10 cellular contexts compared by ENCODE assay signal in genomic region chr13:114112826-114113322, GRCh38. TPM values are rescaled to one million over a fixed set of nuclear protein-coding genes. Genes with fewer than 3 reads are reported as not detected.
DNase-seq lines count a peak whose midpoint lies in the region; ATAC-seq, FAIRE-seq and TF ChIP-seq lines count a peak whose summit lies in the region.
"Had no signal": no experiment of that assay in that cellular context is flagged by ENCODE, and none has a peak within 500 bp of the region (broad histone marks: within the 10 kb centered on the region; RNA-seq: fewer than 3 reads in every experiment).

No MANE protein-coding gene starts in this region.

- no peak for TF ChIP-seq CTCF in NB4 (IDR thresholded peaks at IDR 0.05; ENCODE audit: low read depth, low read length)
- TF ChIP-seq CTCF in nephron (IDR thresholded peaks at IDR 0.05; ENCODE audit: unreplicated experiment in 3 of 3): peak in 2 of 3 experiments; percentile 9 to 14

- intact Hi-C loops in dendritic cell treated with granulocyte-macrophage colony-stimulating factor and Interleukin-4, amounts not matched to agents 40 ng/mL and 50 ng/mL, for 4 days (cut with micrococcal nuclease): no loop called here

- FAIRE-seq in urothelium cell line (lab: Jason Lieb, UNC): no peak

- DNase-seq in CD4-positive, CD25-positive, alpha-beta regulatory T cell: no peak
- DNase-seq in NB4 (ENCODE audit: low read depth): peak; percentile 42
- DNase-seq in urothelium cell line (ENCODE audit: low spot score): no peak
- no peak for DNase-seq in GOT3 (lab: John Stamatoyannopoulos, UW)
- no peak for DNase-seq in activated gamma-delta T cell treated with Interleukin-2 at 50 U/mL for 16 hours
- DNase-seq: DMS 273 treated with DMSO at 0.1 percent for 48 hours, NCI-H2227 treated with DMSO at 0.1 percent for 48 hours had no signal

- peaks cover 17 to 86% (median 47%) of the 10 kb centered on the region in 4 donors for H3K4me1 Mint-ChIP-seq in CD4-positive, CD25-positive, alpha-beta regulatory T cell
- peaks cover 70% of the 10 kb centered on the region for H3K4me1 Mint-ChIP-seq in dendritic cell treated with granulocyte-macrophage colony-stimulating factor and Interleukin-4, amounts not matched to agents 40 ng/mL and 50 ng/mL, for 4 days (ENCODE audit: low read depth)
- peaks cover 57% of the 10 kb centered on the region for H3K4me1 Mint-ChIP-seq in nephron

- peaks cover 77% of the 10 kb centered on the region for H3K4me1 ChIP-seq in CD4-positive, CD25-positive, alpha-beta regulatory T cell (ENCODE audit: control insufficient read depth, insufficient read depth, low read length, poor library complexity, severe bottlenecking)

- no peaks in the 10 kb centered on the region for H3K9me3 ChIP-seq in CD4-positive, CD25-positive, alpha-beta regulatory T cell (ENCODE audit: control insufficient read depth in 2 of 2, low read length in 2 of 2)

- peak overlapping the region; percentile 52 to 87 (median 71) for H3K4me3 Mint-ChIP-seq in CD4-positive, CD25-positive, alpha-beta regulatory T cell
- no peak overlapping the region for H3K4me3 Mint-ChIP-seq in dendritic cell treated with granulocyte-macrophage colony-stimulating factor and Interleukin-4, amounts not matched to agents 40 ng/mL and 50 ng/mL, for 4 days
- H3K4me3 Mint-ChIP-seq in nephron: peak overlapping the region in 1 of 3 experiments; percentile 52

- peak overlapping the region; percentile 60 for H3K27ac ChIP-seq in CD4-positive, CD25-positive, alpha-beta regulatory T cell (ENCODE audit: insufficient read depth, low read length, poor library complexity, severe bottlenecking)

- peaks cover 22% of the 10 kb centered on the region for H3K36me3 Mint-ChIP-seq in CD4-positive, CD25-positive, alpha-beta regulatory T cell
- peaks cover 43% of the 10 kb centered on the region for H3K36me3 Mint-ChIP-seq in dendritic cell treated with granulocyte-macrophage colony-stimulating factor and Interleukin-4, amounts not matched to agents 40 ng/mL and 50 ng/mL, for 4 days (ENCODE audit: low read depth)
- H3K36me3 Mint-ChIP-seq in nephron (ENCODE audit: low read depth): no peaks in the 10 kb centered on the region

- H3K36me3 ChIP-seq in CD4-positive, CD25-positive, alpha-beta regulatory T cell (ENCODE audit: control insufficient read depth, insufficient read depth, low read length): peaks cover 48% of the 10 kb centered on the region

- H3K9me3 Mint-ChIP-seq in CD4-positive, CD25-positive, alpha-beta regulatory T cell: peaks cover 0 to 7% (median 0%) of the 10 kb centered on the region in 7 donors
- no peaks in the 10 kb centered on the region for H3K9me3 Mint-ChIP-seq in dendritic cell treated with granulocyte-macrophage colony-stimulating factor and Interleukin-4, amounts not matched to agents 40 ng/mL and 50 ng/mL, for 4 days
- H3K9me3 Mint-ChIP-seq in nephron: no peaks in the 10 kb centered on the region

- no peak for TF ChIP-seq POLR2A in NB4 (IDR thresholded peaks at IDR 0.05; ENCODE audit: extremely low read depth, insufficient read length)

- peak overlapping the region; percentile 62 to 98 (median 75) for H3K27ac Mint-ChIP-seq in CD4-positive, CD25-positive, alpha-beta regulatory T cell
- H3K27ac Mint-ChIP-seq in dendritic cell treated with granulocyte-macrophage colony-stimulating factor and Interleukin-4, amounts not matched to agents 40 ng/mL and 50 ng/mL, for 4 days: peak overlapping the region; percentile 17
- H3K27ac Mint-ChIP-seq in nephron: peak overlapping the region; percentile 83 to 87 (median 87)

- H3K4me3 ChIP-seq in CD4-positive, CD25-positive, alpha-beta regulatory T cell (ENCODE audit: low read depth, low read length): no peak overlapping the region
- H3K4me3 ChIP-seq in NB4 (ENCODE audit: low read depth, low read length): no peak overlapping the region

- no peaks in the 10 kb centered on the region for H3K27me3 ChIP-seq in CD4-positive, CD25-positive, alpha-beta regulatory T cell (ENCODE audit: control insufficient read depth, insufficient read depth, low read length)

- H3K27me3 Mint-ChIP-seq in CD4-positive, CD25-positive, alpha-beta regulatory T cell: peaks cover 6% of the 10 kb centered on the region
- no peaks in the 10 kb centered on the region for H3K27me3 Mint-ChIP-seq in dendritic cell treated with granulocyte-macrophage colony-stimulating factor and Interleukin-4, amounts not matched to agents 40 ng/mL and 50 ng/mL, for 4 days
- H3K27me3 Mint-ChIP-seq in nephron (ENCODE audit: low read depth): peaks cover 3% of the 10 kb centered on the region

- no peak for ATAC-seq in CD4-positive, CD25-positive, alpha-beta regulatory T cell (ENCODE audit: low read depth in 2 of 2)
- no peak for ATAC-seq in GM19023 (IDR thresholded peaks at IDR 0.05; ENCODE audit: unreplicated experiment)

RNA-seq across cellular contexts. Expression of gene RASA3, which starts 19.5 kb away (rescaled TPM):
- total RNA-seq in CD4-positive, CD25-positive, alpha-beta regulatory T cell: 265 TPM
- 100 to 1,000 TPM in 1 of 4 donors, 10 to 100 TPM in 3; 93.8 to 116 (median 99.6) TPM for polyA plus RNA-seq in CD4-positive, CD25-positive, alpha-beta regulatory T cell

Comparison
In these comparisons a context has a peak if more than half of its experiments do, and no peak if none do; other contexts are left out.
1. H3K27ac Mint-ChIP-seq: peak in every context shown above with its lines; median percentile 87 in nephron; 75 in CD4-positive, CD25-positive, alpha-beta regulatory T cell; 17 in dendritic cell treated with granulocyte-macrophage colony-stimulating factor and Interleukin-4, amounts not matched to agents 40 ng/mL and 50 ng/mL, for 4 days.